1 cellular context compared by ENCODE assay signal in genomic region chr2:241489733-241490443, GRCh38.
A peak's percentile ranks its signal among the peaks of the same experiment; 100 is the strongest.
TF ChIP-seq lines count a peak whose summit lies in the region.

No MANE protein-coding gene starts in this region.

TF ChIP-seq in H1, 55 proteins besides CTCF, POLR2A, EP300 and RAD21:
- TF ChIP-seq JUN (IDR thresholded peaks at IDR 0.05; ENCODE audit: low read depth, low read length) (no peak), GABPA (IDR thresholded peaks at IDR 0.05; ENCODE audit: borderline replicate concordance, insufficient read depth, low read length) (no peak), CBX5 (IDR thresholded peaks at IDR 0.05; ENCODE audit: low read depth, low read length) (no peak), TAF1 (IDR thresholded peaks at IDR 0.05; ENCODE audit: low read depth, low read length) (no peak), POLR2AphosphoS5 (IDR thresholded peaks at IDR 0.05; ENCODE audit: low read depth, low read length) (0 out of 2 replicates have a peak, but pooled peaks have one; percentile 22)
